9 cellular contexts compared by ENCODE assay signal in the genomic region with DNA sequence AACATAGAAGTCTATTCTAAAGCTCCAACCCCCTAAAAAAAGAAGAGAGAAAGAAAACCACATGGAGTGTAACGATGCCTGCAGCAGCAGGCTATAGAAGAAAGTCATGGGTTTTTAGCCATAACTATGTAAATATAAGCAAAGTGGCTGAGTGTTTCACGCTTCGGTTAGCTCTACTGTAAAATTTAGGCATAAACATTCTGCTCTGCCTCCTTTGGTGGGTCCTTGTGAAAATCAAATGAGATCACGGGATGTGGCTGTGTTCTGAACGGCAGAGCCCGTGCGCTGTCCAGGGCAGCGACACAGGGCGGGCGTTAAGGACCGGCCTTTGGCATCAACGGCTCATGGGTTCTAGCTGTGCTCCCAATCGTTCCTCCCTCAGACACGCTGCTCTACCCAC.
DNase-seq lines count a peak whose midpoint lies in the region; ATAC-seq and TF ChIP-seq lines count a peak whose summit lies in the region.
"Had no signal": no experiment of that assay in that cellular context is flagged by ENCODE, and none has a peak within 500 bp of the region (broad histone marks: within the 10 kb centered on the region; RNA-seq: fewer than 3 reads in every experiment).

No MANE protein-coding gene starts in this region.

- H3K79me2 ChIP-seq in SK-N-SH (ENCODE audit: insufficient read depth) = no peaks in the 10 kb centered on the region

- H3K27me3 ChIP-seq in SK-N-SH (ENCODE audit: insufficient read depth) = no peaks in the 10 kb centered on the region
- H3K27me3 ChIP-seq in SJCRH30 = no peaks in the 10 kb centered on the region

- H3K36me3 ChIP-seq in SK-N-SH (replicated peaks in 1 of 2; ENCODE audit: control insufficient read depth in 1 of 2, insufficient read depth in 2 of 2, low read length in 1 of 2) = peaks cover 35 to 64% of the 10 kb centered on the region in 2 experiments
- no peaks in the 10 kb centered on the region for H3K36me3 ChIP-seq in SJCRH30

- H3K4me2 ChIP-seq in SK-N-SH = no peak overlapping the region

- TF ChIP-seq CTCF in GM10266 (IDR thresholded peaks at IDR 0.05; ENCODE audit: control insufficient read depth, insufficient read depth, low read depth, missing control alignments) (no peak), SK-N-SH (IDR thresholded peaks at IDR 0.05) (no peak), foreskin fibroblast (IDR thresholded peaks at IDR 0.05; ENCODE audit: low read depth, low read length) (no peak)

- no peak for TF ChIP-seq EP300 in SK-N-SH (IDR thresholded peaks at IDR 0.05; ENCODE audit: borderline replicate concordance in 1 of 2, low read depth in 1 of 2, low read length in 1 of 2)

- no peak for TF ChIP-seq RAD21 in SK-N-SH (IDR thresholded peaks at IDR 0.05; ENCODE audit: low read length)

- H3K27ac ChIP-seq in cingulate gyrus (ENCODE audit: low read depth, low read length) (peak overlapping the region; percentile 83), SK-N-SH (ENCODE audit: low read depth in 2 of 2, low read length in 1 of 2) (no peak overlapping the region), SJCRH30 (no peak overlapping the region)

- no peaks in the 10 kb centered on the region for H4K20me1 ChIP-seq in SK-N-SH (ENCODE audit: insufficient read depth)

- H3K9me3 ChIP-seq in SK-N-SH (no peaks in the 10 kb centered on the region), SJCRH30 (replicated peaks) (no peaks in the 10 kb centered on the region)

- H3K9ac ChIP-seq in SK-N-SH = no peak overlapping the region

- WGBS in SK-N-SH (ENCODE audit: low lambda C conversion rate) = 95% methylated on average over 14 of the region's 14 CpGs

- POLR2A ChIA-PET in SK-N-SH (lab: Yijun Ruan, JAX) = no interaction called here

- no peak overlapping the region for H2AFZ ChIP-seq in SK-N-SH (ENCODE audit: low read depth)

- CTCF ChIA-PET in SK-N-SH (lab: Yijun Ruan, JAX) = no interaction called here

- peaks cover 7% of the 10 kb centered on the region for H3F3A ChIP-seq in SK-N-SH (replicated peaks; ENCODE audit: insufficient read depth)

- H3K4me1 ChIP-seq in SK-N-SH (ENCODE audit: control insufficient read depth in 1 of 2, insufficient read depth in 2 of 2, low read depth in 1 of 2, low read length in 1 of 2) (peaks cover 0 to 4% of the 10 kb centered on the region in 2 experiments; a peak in 1 of 4 replicates), SJCRH30 (no peaks in the 10 kb centered on the region)

- DNase-seq in GM10266 (ENCODE audit: extremely low spot score) = peak; percentile 44
- DNase-seq in SK-N-SH = no peak
- DNase-seq in SJCRH30 = no peak
- no peak for DNase-seq in foreskin fibroblast
- DNase-seq in AG08395 (ENCODE audit: low spot score) = no peak

- H3K9me2 ChIP-seq in SK-N-SH = no peaks in the 10 kb centered on the region

- H3K4me3 ChIP-seq in SK-N-SH (ENCODE audit: low read depth in 2 of 2, low read length in 1 of 2) = no peak overlapping the region
- no peak overlapping the region for H3K4me3 ChIP-seq in SJCRH30
- no peak overlapping the region for H3K4me3 ChIP-seq in foreskin fibroblast (ENCODE audit: low read depth in 1 of 2, low read length in 2 of 2)
- H3K4me3 ChIP-seq: skin epidermis had no signal

- peak; percentile 87 for ATAC-seq in GM19395 (IDR thresholded peaks at IDR 0.05; ENCODE audit: unreplicated experiment)
- peak; percentile 76 for ATAC-seq in HG03139 (IDR thresholded peaks at IDR 0.05; ENCODE audit: unreplicated experiment)

TF ChIP-seq in SK-N-SH, 30 proteins besides CTCF, POLR2A, EP300 and RAD21:
- TF ChIP-seq TEAD4 (IDR thresholded peaks at IDR 0.05; ENCODE audit: borderline replicate concordance, insufficient read depth) (no peak), MXI1 (IDR thresholded peaks at IDR 0.05; ENCODE audit: low read depth, low read length) (no peak), ELF1 (IDR thresholded peaks at IDR 0.05) (no peak)
TF ChIP-seq in SK-N-SH: peak in this region for 0.
